In the genomic region with DNA sequence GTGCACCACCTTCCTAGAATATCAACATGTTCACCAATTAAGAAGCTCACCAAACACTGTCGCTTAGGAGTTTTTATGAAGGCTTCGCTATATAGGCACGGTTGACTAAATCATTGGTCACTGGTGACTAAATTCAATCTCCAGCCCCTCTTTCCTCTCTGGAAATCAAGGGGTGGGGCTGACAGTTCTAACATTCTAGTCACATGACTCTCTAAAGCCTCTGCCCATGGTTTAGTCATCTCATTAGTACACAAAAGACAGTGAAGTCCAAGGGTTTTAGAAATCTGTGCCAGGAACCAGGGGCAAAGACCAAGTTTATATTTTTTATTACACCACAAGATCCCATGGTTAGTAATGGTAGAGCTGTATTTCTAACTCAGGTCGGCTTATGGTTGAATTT, we compare ENCODE assay signal across 19 cellular contexts.
DNase-seq lines count a peak whose midpoint lies in the region; ATAC-seq, FAIRE-seq and TF ChIP-seq lines count a peak whose summit lies in the region.
"Had no signal": no experiment of that assay in that cellular context is flagged by ENCODE, and none has a peak within 500 bp of the region (broad histone marks: within the 10 kb centered on the region; RNA-seq: fewer than 3 reads in every experiment).

No MANE protein-coding gene starts in this region.

- FAIRE-seq in bronchial epithelial cell (lab: Jason Lieb, UNC) = no peak

- no peak overlapping the region for H3K4me2 ChIP-seq in hepatocyte

- H2AFZ ChIP-seq in hepatocyte = no peak overlapping the region

- ATAC-seq in mucosa of descending colon = peak; percentile 78

- peak; percentile 82 for DNase-seq in HT1080 (ENCODE audit: low read depth)
- peak; percentile 24 for DNase-seq in RPMI7951 (ENCODE audit: low read depth)
- DNase-seq in bronchial epithelial cell (ENCODE audit: low read depth) = peak; percentile 92
- no peak for DNase-seq in mucosa of descending colon
- no peak for DNase-seq in hepatocyte (ENCODE audit: low spot score)
- DNase-seq in DMS53 treated with DMSO at 0.1 percent for 48 hours (lab: John Stamatoyannopoulos, UW; ENCODE audit: unreplicated experiment) = no peak
- DNase-seq in effector CD8-positive, alpha-beta T cell (lab: John Stamatoyannopoulos, UW) = no peak
- DNase-seq in NCI-H526 treated with DMSO at 0.1 percent for 48 hours (lab: John Stamatoyannopoulos, UW) = no peak
- DNase-seq: ACHN, DMS79 treated with DMSO at 0.1 percent for 48 hours, H7, HFFc6, Karpas-422, NCI-H1105, NCI-H2081, NCI-H2171 treated with DMSO at 0.1 percent for 48 hours, NCI-H446 treated with DMSO at 0.1 percent for 48 hours, SIG-M5 had no signal

- H3K79me2 ChIP-seq in hepatocyte = no peaks in the 10 kb centered on the region

- no peak for TF ChIP-seq CTCF in bronchial epithelial cell (IDR thresholded peaks at IDR 0.05; ENCODE audit: insufficient read depth, low read length, severe bottlenecking)
- no peak for TF ChIP-seq CTCF in mucosa of descending colon (IDR thresholded peaks at IDR 0.05)
- no peak for TF ChIP-seq CTCF in hepatocyte (IDR thresholded peaks at IDR 0.05; ENCODE audit: poor library complexity)

- no peaks in the 10 kb centered on the region for H3K27me3 ChIP-seq in bronchial epithelial cell (ENCODE audit: control insufficient read depth, insufficient read depth, low read length)
- no peaks in the 10 kb centered on the region for H3K27me3 ChIP-seq in hepatocyte

- no peaks in the 10 kb centered on the region for H4K20me1 ChIP-seq in hepatocyte (ENCODE audit: insufficient read depth, poor library complexity, severe bottlenecking)

- no peak overlapping the region for H3K27ac ChIP-seq in hepatocyte
- H3K27ac ChIP-seq: C4-2B had no signal

- H3K9me2 ChIP-seq in hepatocyte (replicated peaks; ENCODE audit: insufficient read depth) = no peaks in the 10 kb centered on the region

- intact Hi-C loops in mucosa of descending colon (cut with DNase I, micrococcal nuclease) = no loop called here

- no peak overlapping the region for H3K4me3 ChIP-seq in bronchial epithelial cell (ENCODE audit: low read depth, low read length)
- no peak overlapping the region for H3K4me3 ChIP-seq in mucosa of descending colon
- no peak overlapping the region for H3K4me3 ChIP-seq in hepatocyte

- no peaks in the 10 kb centered on the region for H3K4me1 ChIP-seq in mucosa of descending colon (ENCODE audit: low read depth)
- H3K4me1 ChIP-seq in hepatocyte (ENCODE audit: insufficient read depth) = no peaks in the 10 kb centered on the region

- H3K9me3 ChIP-seq in mucosa of descending colon = no peaks in the 10 kb centered on the region
- no peaks in the 10 kb centered on the region for H3K9me3 ChIP-seq in hepatocyte (ENCODE audit: low read depth)

- H3K36me3 ChIP-seq in bronchial epithelial cell (ENCODE audit: control insufficient read depth, insufficient read depth, low read length) = no peaks in the 10 kb centered on the region
- no peaks in the 10 kb centered on the region for H3K36me3 ChIP-seq in mucosa of descending colon (ENCODE audit: low read depth)
- no peaks in the 10 kb centered on the region for H3K36me3 ChIP-seq in hepatocyte (replicated peaks; ENCODE audit: insufficient read depth, low read depth)

- 97% methylated on average over 4 of the region's 4 CpGs for WGBS in hepatocyte (ENCODE audit: low lambda C conversion rate, missing lambda C conversion rate)

Comparison
In these comparisons a context has a peak if more than half of its experiments do, and no peak if none do; other contexts are left out.
1. DNase-seq: peak in HT1080 (single experiment), RPMI7951 (single experiment) and bronchial epithelial cell (single experiment); none in mucosa of descending colon (0 of 3), hepatocyte (single experiment), DMS53 treated with DMSO at 0.1 percent for 48 hours (single experiment), effector CD8-positive, alpha-beta T cell (single experiment) and NCI-H526 treated with DMSO at 0.1 percent for 48 hours (single experiment).